8 cellular contexts compared by ENCODE assay signal in genomic region chr21:28521932-28522826, GRCh38.
DNase-seq lines count a peak whose midpoint lies in the region; ATAC-seq and TF ChIP-seq lines count a peak whose summit lies in the region.

No MANE protein-coding gene starts in this region.

- 82 to 85% methylated on average over 8 to 10 of the region's 10 CpGs for WGBS in endodermal cell (ENCODE audit: insufficient coverage in 1 of 2, insufficient read length in 1 of 2), 2 experiments

- peaks cover 6% of the 10 kb centered on the region for H3K27me3 Mint-ChIP-seq in endodermal cell (ENCODE audit: insufficient read depth)

- H2AFZ ChIP-seq in neural cell (ENCODE audit: low read depth, low read length), result no peak overlapping the region

- H4K20me1 ChIP-seq in neural cell (ENCODE audit: insufficient read depth), result no peaks in the 10 kb centered on the region

- DNase-seq in GM06990 (ENCODE audit: extremely low read depth, insufficient read length) (no peak), LNCaP clone FGC (ENCODE audit: low read depth) (no peak), endodermal cell (peak; percentile 63), HuH-7.5 (ENCODE audit: low spot score) (no peak), NCI-H187 (lab: John Stamatoyannopoulos, UW) (no peak)

- no peaks in the 10 kb centered on the region for H3F3A ChIP-seq in neural cell (ENCODE audit: insufficient read depth, low read length, poor library complexity, severe bottlenecking)

- TF ChIP-seq EP300 in neural cell (conservative IDR thresholded peaks at IDR 0.05; ENCODE audit: poor library complexity, severe bottlenecking), result no peak

- H3K27me3 ChIP-seq in GM06990 (replicated peaks; ENCODE audit: control insufficient read depth, insufficient read depth, low read length) (no peaks in the 10 kb centered on the region), endodermal cell (ENCODE audit: control insufficient read depth, insufficient read depth, low read length, poor library complexity, severe bottlenecking) (no peaks in the 10 kb centered on the region), neural cell (ENCODE audit: insufficient read depth, low read depth, low read length) (no peaks in the 10 kb centered on the region)

- no peak overlapping the region for H3K4me2 ChIP-seq in neural cell (ENCODE audit: low read length)

- peaks cover 12% of the 10 kb centered on the region for H3K4me1 Mint-ChIP-seq in endodermal cell

- H3K4me3 ChIP-seq in GM06990 (replicated peaks; ENCODE audit: low read depth, low read length), result no peak overlapping the region
- H3K4me3 ChIP-seq in LNCaP clone FGC (ENCODE audit: low read depth, low read length), result no peak overlapping the region
- H3K4me3 ChIP-seq in endodermal cell (ENCODE audit: low read length), result no peak overlapping the region
- no peak overlapping the region for H3K4me3 ChIP-seq in neural cell (ENCODE audit: low read length)

- no peaks in the 10 kb centered on the region for H3K4me1 ChIP-seq in endodermal cell (ENCODE audit: control insufficient read depth, insufficient read depth, low read length)

- no peak for ATAC-seq in GM21381 (IDR thresholded peaks at IDR 0.05; ENCODE audit: unreplicated experiment)
- ATAC-seq in HG02642 (IDR thresholded peaks at IDR 0.05; ENCODE audit: poor library complexity, unreplicated experiment), result no peak

- peak; percentile 46 for TF ChIP-seq RAD21 in neural cell (conservative IDR thresholded peaks at IDR 0.05)

- no peaks in the 10 kb centered on the region for H3K36me3 ChIP-seq in GM06990 (ENCODE audit: control insufficient read depth, insufficient read depth, low read length)
- no peaks in the 10 kb centered on the region for H3K36me3 ChIP-seq in endodermal cell (ENCODE audit: control insufficient read depth, insufficient read depth, low read length)
- no peaks in the 10 kb centered on the region for H3K36me3 ChIP-seq in neural cell (ENCODE audit: insufficient read depth, low read length)

- H3K27ac ChIP-seq in endodermal cell (ENCODE audit: low read depth, low read length), result peak overlapping the region; percentile 19
- no peak overlapping the region for H3K27ac ChIP-seq in neural cell (ENCODE audit: low read length)

- H3K9ac ChIP-seq in endodermal cell (ENCODE audit: extremely low read depth, low read length, poor library complexity, severe bottlenecking) (no peak overlapping the region), neural cell (ENCODE audit: low read length) (no peak overlapping the region)

- no peaks in the 10 kb centered on the region for H3K9me3 ChIP-seq in endodermal cell (ENCODE audit: control insufficient read depth, low read length)
- no peaks in the 10 kb centered on the region for H3K9me3 ChIP-seq in neural cell (ENCODE audit: low read length)

- no peaks in the 10 kb centered on the region for H3K79me2 ChIP-seq in neural cell (replicated peaks; ENCODE audit: insufficient read depth, low read length)

- no peaks in the 10 kb centered on the region for H3K9me2 ChIP-seq in neural cell (ENCODE audit: insufficient read depth, low read length)

- H3K36me3 Mint-ChIP-seq in endodermal cell (ENCODE audit: low read depth), result no peaks in the 10 kb centered on the region

- H3K9me3 Mint-ChIP-seq in endodermal cell, result no peaks in the 10 kb centered on the region

- peak; percentile 53 for TF ChIP-seq CTCF in GM06990 (IDR thresholded peaks at IDR 0.05; ENCODE audit: insufficient read depth, low read length, poor library complexity, severe bottlenecking)
- peak; percentile 70 for TF ChIP-seq CTCF in LNCaP clone FGC (IDR thresholded peaks at IDR 0.05; ENCODE audit: control insufficient read depth, extremely low read depth, insufficient read depth)
- peak; percentile 74 for TF ChIP-seq CTCF in endodermal cell (conservative IDR thresholded peaks at IDR 0.05)
- TF ChIP-seq CTCF in neural cell (IDR thresholded peaks at IDR 0.05; ENCODE audit: poor library complexity, severe bottlenecking), result peak; percentile 38

- no peak overlapping the region for H3K27ac Mint-ChIP-seq in endodermal cell

- no peak overlapping the region for H3K4me3 Mint-ChIP-seq in endodermal cell

TF ChIP-seq in neural cell, 6 proteins besides CTCF, POLR2A, EP300 and RAD21:
- TF ChIP-seq REST (IDR thresholded peaks at IDR 0.05; ENCODE audit: borderline replicate concordance), result no peak
- peak; percentile 22 for TF ChIP-seq SMC3 (conservative IDR thresholded peaks at IDR 0.05; ENCODE audit: poor library complexity)
